In the genomic region with DNA sequence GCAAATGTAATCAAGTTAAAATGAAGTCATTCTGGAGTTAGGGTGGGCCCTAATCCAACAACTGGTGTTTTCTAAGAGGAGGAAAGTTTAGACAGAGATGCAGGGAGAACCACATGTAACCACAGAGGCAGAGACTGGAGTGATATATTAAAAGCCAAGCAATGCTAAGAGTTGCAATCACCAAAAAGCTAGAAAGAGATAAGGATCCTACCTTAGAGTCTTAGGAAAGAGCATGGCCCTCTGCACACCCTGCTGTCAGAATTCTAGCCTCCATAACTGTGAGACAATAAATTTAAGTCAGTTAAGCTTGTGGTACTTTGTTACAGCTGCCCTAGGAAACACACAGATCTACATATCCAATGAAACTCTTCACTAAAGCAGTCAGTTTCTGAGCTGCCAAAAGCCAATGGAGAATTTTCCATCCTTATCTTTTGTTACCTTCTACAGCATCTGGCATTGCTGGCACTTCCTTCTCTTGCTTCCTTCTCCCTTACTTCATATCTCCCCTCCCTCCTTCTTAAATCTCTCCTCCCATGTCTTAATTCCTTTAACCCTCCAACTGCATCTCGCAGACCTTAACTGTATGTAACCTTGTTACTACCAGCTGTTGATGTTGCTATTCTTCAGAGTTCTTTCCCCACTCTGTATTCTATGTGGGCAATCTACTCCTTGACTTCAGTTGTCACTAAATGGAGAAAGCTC, we compare ENCODE assay signal across 2 cellular contexts.
A peak's percentile ranks its signal among the peaks of the same experiment; 100 is the strongest.
TF ChIP-seq lines count a peak whose summit lies in the region.

No MANE protein-coding gene starts in this region.

TF ChIP-seq in A549, 52 proteins besides CTCF, POLR2A, EP300 and RAD21:
- TF ChIP-seq, protein P1, sequence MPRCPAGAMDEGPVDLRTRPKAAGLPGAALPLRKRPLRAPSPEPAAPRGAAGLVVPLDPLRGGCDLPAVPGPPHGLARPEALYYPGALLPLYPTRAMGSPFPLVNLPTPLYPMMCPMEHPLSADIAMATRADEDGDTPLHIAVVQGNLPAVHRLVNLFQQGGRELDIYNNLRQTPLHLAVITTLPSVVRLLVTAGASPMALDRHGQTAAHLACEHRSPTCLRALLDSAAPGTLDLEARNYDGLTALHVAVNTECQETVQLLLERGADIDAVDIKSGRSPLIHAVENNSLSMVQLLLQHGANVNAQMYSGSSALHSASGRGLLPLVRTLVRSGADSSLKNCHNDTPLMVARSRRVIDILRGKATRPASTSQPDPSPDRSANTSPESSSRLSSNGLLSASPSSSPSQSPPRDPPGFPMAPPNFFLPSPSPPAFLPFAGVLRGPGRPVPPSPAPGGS (IDR thresholded peaks at IDR 0.05): no peak
- TF ChIP-seq, protein P2, sequence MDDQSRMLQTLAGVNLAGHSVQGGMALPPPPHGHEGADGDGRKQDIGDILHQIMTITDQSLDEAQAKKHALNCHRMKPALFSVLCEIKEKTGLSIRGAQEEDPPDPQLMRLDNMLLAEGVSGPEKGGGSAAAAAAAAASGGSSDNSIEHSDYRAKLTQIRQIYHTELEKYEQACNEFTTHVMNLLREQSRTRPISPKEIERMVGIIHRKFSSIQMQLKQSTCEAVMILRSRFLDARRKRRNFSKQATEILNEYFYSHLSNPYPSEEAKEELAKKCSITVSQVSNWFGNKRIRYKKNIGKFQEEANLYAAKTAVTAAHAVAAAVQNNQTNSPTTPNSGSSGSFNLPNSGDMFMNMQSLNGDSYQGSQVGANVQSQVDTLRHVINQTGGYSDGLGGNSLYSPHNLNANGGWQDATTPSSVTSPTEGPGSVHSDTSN (IDR thresholded peaks at IDR 0.05): no peak
- TF ChIP-seq CHD2 (IDR thresholded peaks at IDR 0.05; ENCODE audit: low read length, partially characterized antibody): no peak
- no peak for TF ChIP-seq EHMT2 (IDR thresholded peaks at IDR 0.05; ENCODE audit: low read depth)
- TF ChIP-seq RCOR1 (IDR thresholded peaks at IDR 0.05; ENCODE audit: low read depth, low read length): no peak
- no peak for TF ChIP-seq E2F6 (IDR thresholded peaks at IDR 0.05; ENCODE audit: borderline replicate concordance, low read depth)
- TF ChIP-seq POLR2AphosphoS2 (conservative IDR thresholded peaks at IDR 0.05; ENCODE audit: low read length): 0 out of 2 replicates have a peak, but pooled peaks have one; percentile 17

TF ChIP-seq in K562, 482 proteins besides CTCF, POLR2A, EP300 and RAD21:
- peak; percentile 61 for TF ChIP-seq CBFA2T3 (IDR thresholded peaks at IDR 0.05)
- peak; percentile 12; the same call in 1 of the 2 replicates for TF ChIP-seq TAL1 (IDR thresholded peaks at IDR 0.05)
- no peak for TF ChIP-seq HNRNPUL1 (IDR thresholded peaks at IDR 0.05; ENCODE audit: low read length)
- peak; percentile 48 for TF ChIP-seq ARID1B (IDR thresholded peaks at IDR 0.05)
- 0 out of 2 replicates have a peak, but pooled peaks have one; percentile 3 for TF ChIP-seq CBFA2T2 (conservative IDR thresholded peaks at IDR 0.05)
- TF ChIP-seq NCOR1 (IDR thresholded peaks at IDR 0.05): 0 out of 2 replicates have a peak, but pooled peaks have one; percentile 13
